ENCODE assay signal across 28 cellular contexts in the genomic region with DNA sequence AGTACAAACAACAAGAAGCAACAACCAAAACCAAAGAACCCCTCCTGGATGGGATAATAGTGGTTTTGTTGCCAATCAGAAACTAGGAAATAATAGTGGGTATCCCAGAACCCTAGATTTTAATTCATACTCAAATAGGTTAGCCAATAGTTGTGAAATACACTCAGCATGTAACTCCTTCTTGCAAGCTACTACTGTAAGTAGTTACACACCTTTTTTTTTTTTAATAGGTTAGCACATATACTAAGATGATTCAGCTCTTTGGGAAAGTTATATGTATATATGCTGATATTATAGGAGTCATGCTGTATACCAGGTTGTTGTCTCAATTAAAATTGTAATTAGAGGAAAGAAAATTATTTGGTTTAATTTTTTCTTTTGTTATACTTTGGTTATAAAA.
"Had no signal": no experiment of that assay in that cellular context is flagged by ENCODE, and none has a peak within 500 bp of the region (broad histone marks: within the 10 kb centered on the region; RNA-seq: fewer than 3 reads in every experiment).

No MANE protein-coding gene starts in this region.

- H3K36me3 ChIP-seq: left ventricle myocardium inferior, neural progenitor cell, pancreas, prostate gland, stomach, thyroid gland, transverse colon, upper lobe of left lung, vagina had no signal

- ATAC-seq: natural killer cell; pancreas; right cardiac atrium; sciatic nerve; stimulated activated naive B cell treated with anti-CD40 and anti-IgM and Interleukin-4, amounts not matched to agents 10 μg/mL and 1 μg/mL and 100 μg/mL, for 72 hours; stimulated activated naive CD8-positive, alpha-beta T cell treated with anti-CD3 and anti-CD28 coated beads, Interleukin-15, Interleukin-2, amounts not matched to agents 100 U/mL and 50 U/mL, for 24 hours had no signal

- H3K27ac ChIP-seq: left ventricle myocardium inferior, neural progenitor cell, pancreas, prostate gland, skin epidermis, stomach, testis, thyroid gland, transverse colon, upper lobe of left lung, vagina had no signal

- H3K4me3 ChIP-seq: left ventricle myocardium inferior, lung, neural progenitor cell, pancreas, prostate gland, skin epidermis, stomach, testis, thyroid gland, transverse colon, upper lobe of left lung, vagina had no signal

- DNase-seq: islet precursor cell; left ventricle myocardium inferior; mesendoderm; naive B cell; natural killer cell; nephron progenitor cell; pancreas; posterior cingulate gyrus; retina; right cardiac atrium; stimulated activated CD4-positive, alpha-beta T cell treated with anti-CD3 and anti-CD28 coated beads, Interleukin-12 subunit alpha, Interleukin-12 subunit beta, amount 100 ng/mL, for 4 hours; stimulated activated CD4-positive, alpha-beta T cell treated with anti-CD3 and anti-CD28 coated beads, Interleukin-15, amount 100 ng/mL, for 24 hours; stimulated activated CD4-positive, alpha-beta T cell treated with anti-CD3 and anti-CD28 coated beads, Interleukin-2, amount 100 ng/mL, for 24 hours; stimulated activated CD4-positive, alpha-beta T cell treated with anti-CD3 and anti-CD28 coated beads, Interleukin-4, amount 100 ng/mL, for 1 hour; stimulated activated naive B cell treated with anti-CD40 and anti-IgM and Interleukin-4, amounts not matched to agents 10 μg/mL and 1 μg/mL and 100 μg/mL, for 72 hours; stimulated activated naive CD8-positive, alpha-beta T cell treated with anti-CD3 and anti-CD28 coated beads, Interleukin-15, Interleukin-2, amounts not matched to agents 100 U/mL and 50 U/mL, for 24 hours; stomach; testis; thyroid gland; transverse colon; upper lobe of left lung had no signal

- H3K4me3 Mint-ChIP-seq: mesothelial cell of epicardium; naive B cell; natural killer cell; nephron progenitor cell; neural progenitor cell; stimulated activated naive B cell treated with anti-CD40 and anti-IgM and Interleukin-4, amounts not matched to agents 10 μg/mL and 1 μg/mL and 100 μg/mL, for 72 hours had no signal

- H3K27me3 Mint-ChIP-seq: naive B cell; stimulated activated naive B cell treated with anti-CD40 and anti-IgM and Interleukin-4, amounts not matched to agents 10 μg/mL and 1 μg/mL and 100 μg/mL, for 72 hours had no signal

- H3K4me1 ChIP-seq: left ventricle myocardium inferior, neural progenitor cell, prostate gland, testis, transverse colon, vagina had no signal

- H3K4me1 Mint-ChIP-seq: naive B cell, natural killer cell had no signal

- H3K9me3 ChIP-seq: left ventricle myocardium inferior, pancreas, prostate gland, stomach, testis, thyroid gland, transverse colon, upper lobe of left lung, vagina had no signal

- FAIRE-seq: pancreas had no signal

- H3K9me3 Mint-ChIP-seq: mesothelial cell of epicardium; naive B cell; natural killer cell; nephron progenitor cell; stimulated activated naive B cell treated with anti-CD40 and anti-IgM and Interleukin-4, amounts not matched to agents 10 μg/mL and 1 μg/mL and 100 μg/mL, for 72 hours had no signal

- H3K27me3 ChIP-seq: neural progenitor cell, pancreas, stomach, testis, thyroid gland, transverse colon, upper lobe of left lung, vagina had no signal

- H3K27ac Mint-ChIP-seq: mesothelial cell of epicardium; natural killer cell; neural progenitor cell; stimulated activated naive B cell treated with anti-CD40 and anti-IgM and Interleukin-4, amounts not matched to agents 10 μg/mL and 1 μg/mL and 100 μg/mL, for 72 hours had no signal

- H3K36me3 Mint-ChIP-seq: mesothelial cell of epicardium, natural killer cell had no signal
